Comparison of ENCODE assay signal across 18 cellular contexts in genomic region chr5:139910901-139911300, GRCh38.
"Had no signal": no experiment of that assay in that cellular context is flagged by ENCODE, and none has a peak within 500 bp of the region (broad histone marks: within the 10 kb centered on the region; RNA-seq: fewer than 3 reads in every experiment).

No MANE protein-coding gene starts in this region.

- H3K36me3 ChIP-seq: suprapubic skin, WERI-Rb-1 had no signal

- H3K9me3 ChIP-seq: suprapubic skin had no signal

- H3K4me3 Mint-ChIP-seq: activated naive CD4-positive, alpha-beta T cell treated with anti-CD3 and anti-CD28 coated beads, Interleukin-2, amount 10 ng/mL, durations not matched to agents 7 days and 5 days; activated T-helper 17 cell treated with anti-CD3 and anti-CD28 coated beads, Interleukin-2, amount 50 U/mL, for 72 hours; mesothelial cell of epicardium; natural killer cell treated with Interleukin-12 subunit alpha and Interleukin-12 subunit beta and Interleukin-15 and Interleukin-18, amount 100 ng/mL, for 72 hours; stimulated activated naive CD8-positive, alpha-beta T cell treated with anti-CD3 and anti-CD28 coated beads, Interleukin-15, amount 100 ng/mL, for 72 hours; T-helper 17 cell had no signal

- H3K27ac Mint-ChIP-seq: activated naive CD4-positive, alpha-beta T cell treated with anti-CD3 and anti-CD28 coated beads, Interleukin-2, amount 10 ng/mL, durations not matched to agents 7 days and 5 days; activated T-helper 17 cell treated with anti-CD3 and anti-CD28 coated beads, Interleukin-2, amount 50 U/mL, for 72 hours; mesothelial cell of epicardium; natural killer cell treated with Interleukin-12 subunit alpha and Interleukin-12 subunit beta and Interleukin-15 and Interleukin-18, amount 100 ng/mL, for 72 hours; T-helper 17 cell had no signal

- H3K27ac ChIP-seq: suprapubic skin, WERI-Rb-1 had no signal

- H3K36me3 Mint-ChIP-seq: activated naive CD4-positive, alpha-beta T cell treated with anti-CD3 and anti-CD28 coated beads, Interleukin-2, amount 10 ng/mL, durations not matched to agents 7 days and 5 days; mesothelial cell of epicardium; natural killer cell treated with Interleukin-12 subunit alpha and Interleukin-12 subunit beta and Interleukin-15 and Interleukin-18, amount 100 ng/mL, for 72 hours had no signal

- ATAC-seq: activated T-helper 17 cell treated with anti-CD3 and anti-CD28 coated beads, Interleukin-2, amount 50 U/mL, for 72 hours; natural killer cell treated with Interleukin-12 subunit alpha and Interleukin-12 subunit beta and Interleukin-15 and Interleukin-18, amount 100 ng/mL, for 72 hours; stimulated activated naive CD8-positive, alpha-beta T cell treated with anti-CD3 and anti-CD28 coated beads, Interleukin-15, amount 100 ng/mL, for 72 hours; T-helper 17 cell had no signal

- H3K4me1 Mint-ChIP-seq: activated naive CD4-positive, alpha-beta T cell treated with anti-CD3 and anti-CD28 coated beads, Interleukin-2, amount 10 ng/mL, durations not matched to agents 7 days and 5 days; activated T-helper 17 cell treated with anti-CD3 and anti-CD28 coated beads, Interleukin-2, amount 50 U/mL, for 72 hours; stimulated activated naive CD8-positive, alpha-beta T cell treated with anti-CD3 and anti-CD28 coated beads, Interleukin-15, amount 100 ng/mL, for 72 hours had no signal

- DNase-seq: activated CD4-positive, alpha-beta T cell treated with anti-CD3 and anti-CD28 coated beads for 1 hour; activated naive CD4-positive, alpha-beta T cell treated with anti-CD3 and anti-CD28 coated beads, Interleukin-2, amount 10 ng/mL, durations not matched to agents 7 days and 5 days; activated T-cell treated with anti-CD3 and anti-CD28 coated beads, Interleukin-2, amount 50 U/mL, for 1 hour; aorta; dermis blood vessel endothelial cell; effector memory CD4-positive, alpha-beta T cell; foreskin melanocyte; glutamatergic neuron; hippocampal formation; stimulated activated naive CD8-positive, alpha-beta T cell treated with anti-CD3 and anti-CD28 coated beads, Interleukin-15, amount 100 ng/mL, for 72 hours; T-helper 17 cell; trophoblast cell; WERI-Rb-1 had no signal

- H3K9me3 Mint-ChIP-seq: activated naive CD4-positive, alpha-beta T cell treated with anti-CD3 and anti-CD28 coated beads, Interleukin-2, amount 10 ng/mL, durations not matched to agents 7 days and 5 days; activated T-helper 17 cell treated with anti-CD3 and anti-CD28 coated beads, Interleukin-2, amount 50 U/mL, for 72 hours; mesothelial cell of epicardium; natural killer cell treated with Interleukin-12 subunit alpha and Interleukin-12 subunit beta and Interleukin-15 and Interleukin-18, amount 100 ng/mL, for 72 hours; stimulated activated naive CD8-positive, alpha-beta T cell treated with anti-CD3 and anti-CD28 coated beads, Interleukin-15, amount 100 ng/mL, for 72 hours had no signal

- H3K4me3 ChIP-seq: lung, suprapubic skin had no signal
